26 cellular contexts compared by ENCODE assay signal in the genomic region with DNA sequence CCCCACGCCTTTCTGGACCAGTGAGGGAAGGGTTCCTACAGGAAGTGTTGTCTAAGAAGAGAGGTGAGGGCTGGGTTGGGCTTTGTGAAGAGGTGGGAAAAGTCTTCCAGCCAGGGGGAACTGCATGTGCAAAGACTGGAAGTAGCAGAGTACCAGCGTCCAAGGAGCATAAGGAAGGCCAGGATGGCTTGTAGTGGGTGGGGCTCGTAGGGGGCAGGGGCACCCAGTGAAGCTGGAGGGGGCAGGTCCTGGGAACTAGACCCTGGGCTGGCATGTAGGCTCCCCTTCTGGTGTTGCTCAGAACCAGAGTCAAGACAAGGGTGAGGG. TPM values are rescaled to one million over a fixed set of nuclear protein-coding genes. Genes with fewer than 3 reads are reported as not detected.
"Had no signal": no experiment of that assay in that cellular context is flagged by ENCODE, and none has a peak within 500 bp of the region (broad histone marks: within the 10 kb centered on the region; RNA-seq: fewer than 3 reads in every experiment).

No MANE protein-coding gene starts in this region.

- H3K27me3 ChIP-seq: adrenal gland, breast epithelium, MG63, Peyer's patch had no signal

- H3K9me3 ChIP-seq: adrenal gland, breast epithelium, MG63, Peyer's patch, SJCRH30 had no signal

- H3K4me3 ChIP-seq: adrenal gland, breast epithelium, MG63, Peyer's patch, SJCRH30 had no signal

- DNase-seq: activated CD4-positive, alpha-beta T cell treated with anti-CD3 and anti-CD28 coated beads for 4 hours; activated CD8-positive, alpha-beta memory T cell treated with anti-CD3 and anti-CD28 coated beads, Interleukin-2, amount 50 U/mL, for 4 hours; activated CD8-positive, alpha-beta T cell treated with anti-CD3 and anti-CD28 coated beads for 36 hours; activated naive CD4-positive, alpha-beta T cell treated with anti-CD3 and anti-CD28 coated beads, Interleukin-2, amount 50 U/mL, for 16 hours; activated naive CD8-positive, alpha-beta T cell treated with anti-CD3 and anti-CD28 coated beads, Interleukin-2, amount 10 ng/mL, durations not matched to agents 7 days and 5 days; activated T-cell treated with anti-CD3 and anti-CD28 coated beads, Interleukin-2, amount 50 U/mL, for 1 hour; adrenal gland; anterior cingulate cortex; caudate nucleus; MV-4-11; NCI-H1092 treated with DMSO at 0.1 percent for 48 hours; NCI-H1436; NCI-H187; NCI-H2081 treated with DMSO at 0.1 percent for 48 hours; NCI-H446; NCI-H524; Peyer's patch; Right ventricle myocardium superior; SJCRH30; SW 1271 had no signal

- H3K9me3 Mint-ChIP-seq: activated CD8-positive, alpha-beta T cell treated with anti-CD3 and anti-CD28 coated beads for 36 hours; activated naive CD8-positive, alpha-beta T cell treated with anti-CD3 and anti-CD28 coated beads, Interleukin-2, amount 10 ng/mL, durations not matched to agents 7 days and 5 days; T-helper 2 cell treated with Interferon-gamma antibody and Interleukin-4, amounts not matched to agents 5 μg/mL and 100 μg/mL, for 36 hours had no signal

- H3K4me1 ChIP-seq: adrenal gland, breast epithelium, Peyer's patch, SJCRH30 had no signal

- H3K4me1 Mint-ChIP-seq: activated naive CD8-positive, alpha-beta T cell treated with anti-CD3 and anti-CD28 coated beads, Interleukin-2, amount 10 ng/mL, durations not matched to agents 7 days and 5 days had no signal

- H3K27ac ChIP-seq: adrenal gland, breast epithelium, Peyer's patch, RWPE1, SJCRH30 had no signal

- H3K27me3 Mint-ChIP-seq: activated naive CD8-positive, alpha-beta T cell treated with anti-CD3 and anti-CD28 coated beads, Interleukin-2, amount 10 ng/mL, durations not matched to agents 7 days and 5 days had no signal

- ATAC-seq: activated CD4-positive, CD25-positive, alpha-beta regulatory T cell treated with anti-CD3 and anti-CD28 coated beads, Interleukin-2, amount 50 U/mL, for 24 hours; activated CD8-positive, alpha-beta T cell treated with anti-CD3 and anti-CD28 coated beads for 36 hours; SK-N-SH treated with all-trans-retinoic acid at 6 μM for 48 hours had no signal

- H3K27ac Mint-ChIP-seq: activated CD8-positive, alpha-beta T cell treated with anti-CD3 and anti-CD28 coated beads for 36 hours; activated naive CD8-positive, alpha-beta T cell treated with anti-CD3 and anti-CD28 coated beads, Interleukin-2, amount 10 ng/mL, durations not matched to agents 7 days and 5 days; T-helper 2 cell treated with Interferon-gamma antibody and Interleukin-4, amounts not matched to agents 5 μg/mL and 100 μg/mL, for 36 hours had no signal

- H3K36me3 ChIP-seq: adrenal gland, breast epithelium, Peyer's patch, SJCRH30 had no signal

- H3K36me3 Mint-ChIP-seq: activated naive CD8-positive, alpha-beta T cell treated with anti-CD3 and anti-CD28 coated beads, Interleukin-2, amount 10 ng/mL, durations not matched to agents 7 days and 5 days had no signal

- H3K4me3 Mint-ChIP-seq: activated CD8-positive, alpha-beta T cell treated with anti-CD3 and anti-CD28 coated beads for 36 hours; activated naive CD8-positive, alpha-beta T cell treated with anti-CD3 and anti-CD28 coated beads, Interleukin-2, amount 10 ng/mL, durations not matched to agents 7 days and 5 days; T-helper 2 cell treated with Interferon-gamma antibody and Interleukin-4, amounts not matched to agents 5 μg/mL and 100 μg/mL, for 36 hours had no signal

RNA-seq across cellular contexts. Expression of gene PRRX2, which starts 20.4 kb away (rescaled TPM):
- total RNA-seq: activated naive CD8-positive, alpha-beta T cell treated with anti-CD3 and anti-CD28 coated beads, Interleukin-2, amount 10 ng/mL, durations not matched to agents 7 days and 5 days had no signal
